25 cellular contexts compared by ENCODE assay signal in the genomic region with DNA sequence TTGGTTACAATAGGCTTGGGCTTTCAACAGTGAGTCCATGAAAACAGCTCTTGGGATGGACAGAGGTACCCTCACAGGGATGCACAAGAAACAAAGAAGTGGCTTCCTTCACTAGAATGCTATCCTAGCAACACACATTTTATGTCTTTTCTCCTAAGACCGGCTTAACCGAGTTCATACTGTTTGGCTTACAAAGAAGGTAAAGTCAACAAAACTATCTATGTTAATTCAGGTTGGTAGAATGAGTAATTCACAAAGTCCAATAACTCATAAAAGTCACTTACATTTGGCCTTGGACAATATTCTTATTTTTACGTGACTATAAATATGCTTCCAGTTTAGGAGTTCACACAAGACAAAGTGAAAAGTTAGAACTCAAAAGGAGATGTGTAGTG. TPM values are rescaled to one million over a fixed set of nuclear protein-coding genes. Genes with fewer than 3 reads are reported as not detected.
DNase-seq lines count a peak whose midpoint lies in the region; ATAC-seq, FAIRE-seq and TF ChIP-seq lines count a peak whose summit lies in the region.
"Had no signal": no experiment of that assay in that cellular context is flagged by ENCODE, and none has a peak within 500 bp of the region (broad histone marks: within the 10 kb centered on the region; RNA-seq: fewer than 3 reads in every experiment).

No MANE protein-coding gene starts in this region.

- ATAC-seq in GM23338 (no peak), HepG2 (no peak)
- ATAC-seq: activated CD8-positive, alpha-beta T cell treated with anti-CD3 and anti-CD28 coated beads for 36 hours had no signal

- H2AFZ ChIP-seq in GM23338 = peak overlapping the region; percentile 63; the same call in 1 of the 2 replicates
- no peak overlapping the region for H2AFZ ChIP-seq in HepG2 (ENCODE audit: low read length)

- H3K9me2 ChIP-seq in GM23338 (ENCODE audit: insufficient read depth) = no peaks in the 10 kb centered on the region

- H3K27ac Mint-ChIP-seq in GM23338 (peak overlapping the region; percentile 94), progenitor cell of endocrine pancreas (peak overlapping the region; percentile 2)
- H3K27ac Mint-ChIP-seq: activated CD8-positive, alpha-beta T cell treated with anti-CD3 and anti-CD28 coated beads for 36 hours; CD4-positive, CD25-positive, alpha-beta regulatory T cell; T-helper 2 cell treated with Interferon-gamma antibody and Interleukin-4, amounts not matched to agents 5 μg/mL and 100 μg/mL, for 36 hours had no signal

- H3K4me1 Mint-ChIP-seq in GM23338 (peaks cover 56% of the 10 kb centered on the region), progenitor cell of endocrine pancreas (ENCODE audit: low read depth) (peaks cover 25% of the 10 kb centered on the region)

- H3K9me3 ChIP-seq in iPS DF 6.9 (ENCODE audit: control insufficient read depth, insufficient read depth, low read length) (no peaks in the 10 kb centered on the region), HepG2 (ENCODE audit: low read length) (no peaks in the 10 kb centered on the region)
- H3K9me3 ChIP-seq: MG63, SJSA1 had no signal

- H3K4me2 ChIP-seq in GM23338 (no peak overlapping the region), HepG2 (ENCODE audit: low read depth, low read length) (no peak overlapping the region)

- peak overlapping the region; percentile 48; the same call in 1 of the 3 replicates for H3K4me3 Mint-ChIP-seq in GM23338
- H3K4me3 Mint-ChIP-seq in progenitor cell of endocrine pancreas (ENCODE audit: low read depth) = no peak overlapping the region
- H3K4me3 Mint-ChIP-seq: activated CD8-positive, alpha-beta T cell treated with anti-CD3 and anti-CD28 coated beads for 36 hours; CD4-positive, CD25-positive, alpha-beta regulatory T cell; T-helper 2 cell treated with Interferon-gamma antibody and Interleukin-4, amounts not matched to agents 5 μg/mL and 100 μg/mL, for 36 hours had no signal

- DNase-seq in GM23338 (ENCODE audit: low spot score) = no peak
- no peak for DNase-seq in iPS DF 6.9 (ENCODE audit: low read depth, low spot score)
- DNase-seq in progenitor cell of endocrine pancreas (ENCODE audit: low spot score, unreplicated experiment) = no peak
- no peak for DNase-seq in T-helper 1 cell
- DNase-seq in effector CD4-positive, alpha-beta T cell = no peak
- no peak for DNase-seq in HepG2 (ENCODE audit: low spot score)
- DNase-seq in NCI-H2227 treated with DMSO at 0.1 percent for 48 hours (lab: John Stamatoyannopoulos, UW) = no peak
- DNase-seq: activated CD4-positive, CD25-positive, alpha-beta regulatory T cell; activated CD8-positive, alpha-beta T cell treated with anti-CD3 and anti-CD28 coated beads for 36 hours; activated naive CD4-positive, alpha-beta T cell treated with Interleukin-2 at 50 U/mL for 16 hours; activated T-cell treated with anti-CD3 and anti-CD28 coated beads, Interleukin-2, amount 50 U/mL, for 1 hour; anterior cingulate cortex; CD4-positive, CD25-positive, alpha-beta regulatory T cell; GDM1; MG63; NCI-H146; NCI-H2171 treated with DMSO at 0.1 percent for 48 hours; OCI-M1; stimulated activated CD8-positive, alpha-beta memory T cell treated with anti-CD3 and anti-CD28 coated beads, Interleukin-4, amount 100 ng/mL, for 48 hours had no signal

- H3K4me1 ChIP-seq in GM23338 (ENCODE audit: insufficient read depth) (peaks cover 23% of the 10 kb centered on the region), iPS DF 6.9 (ENCODE audit: control insufficient read depth, insufficient read depth, low read length) (no peaks in the 10 kb centered on the region), HepG2 (ENCODE audit: insufficient read depth, low read length) (peaks cover 15% of the 10 kb centered on the region; the same call in 1 of the 2 replicates)

- in situ Hi-C loops in HepG2 (cut with HindIII; ENCODE audit: extremely low pct_ligation_motif_present, low pct_unique_long_range_greater_than_20kb) = no loop called here

- no CpG with 5 or more reads among the region's 3 CpGs for WGBS in iPS DF 6.9 (ENCODE audit: insufficient coverage, insufficient read length)
- 0% methylated on average over 3 of the region's 3 CpGs for WGBS in HepG2 (ENCODE audit: low lambda C conversion rate)

- H3K27ac ChIP-seq in GM23338 (ENCODE audit: low read depth) (peak overlapping the region; percentile 79), VCaP (peak overlapping the region; percentile 73), iPS DF 6.9 (ENCODE audit: low read length) (peak overlapping the region; percentile 56), HepG2 (ENCODE audit: extremely low read length, insufficient read depth, low read length) (no peak overlapping the region)

- no peak overlapping the region for H3K9ac ChIP-seq in HepG2 (ENCODE audit: insufficient read depth, low read depth, low read length)

- H3F3A ChIP-seq in GM23338 (replicated peaks; ENCODE audit: low read depth) = no peaks in the 10 kb centered on the region

- TF ChIP-seq CTCF in GM23338 (conservative IDR thresholded peaks at IDR 0.05; ENCODE audit: low read depth in 2 of 2) = no peak
- no peak for TF ChIP-seq CTCF in VCaP (conservative IDR thresholded peaks at IDR 0.05)
- no peak for TF ChIP-seq CTCF in progenitor cell of endocrine pancreas (IDR thresholded peaks at IDR 0.05; ENCODE audit: unreplicated experiment)
- no peak for TF ChIP-seq CTCF in HepG2 (CRISPR knock-in tag; IDR thresholded peaks at IDR 0.05)

- POLR2A ChIA-PET in HepG2 (lab: Yijun Ruan, JAX) = no interaction called here

- no peak for TF ChIP-seq POLR2A in HepG2 (IDR thresholded peaks at IDR 0.05; ENCODE audit: insufficient read depth in 1 of 2, low read depth in 2 of 2, low read length in 2 of 2)

- H4K20me1 ChIP-seq in GM23338 (replicated peaks; ENCODE audit: insufficient read depth) (no peaks in the 10 kb centered on the region), HepG2 (ENCODE audit: insufficient read depth, low read length) (no peaks in the 10 kb centered on the region)

- no peak for TF ChIP-seq RAD21 in HepG2 (CRISPR knock-in tag; IDR thresholded peaks at IDR 0.05)

- H3K27me3 ChIP-seq in GM23338 (ENCODE audit: insufficient read depth) = no peaks in the 10 kb centered on the region
- H3K27me3 ChIP-seq in iPS DF 6.9 (ENCODE audit: control insufficient read depth, insufficient read depth, low read length) = no peaks in the 10 kb centered on the region
- peaks cover 0 to 3% of the 10 kb centered on the region in 2 experiments; a peak in 1 of 5 replicates for H3K27me3 ChIP-seq in HepG2 (ENCODE audit: control insufficient read depth in 1 of 2, insufficient read depth in 2 of 2, low read length in 2 of 2)
- H3K27me3 ChIP-seq: MG63, SJSA1 had no signal

- TF ChIP-seq EP300 in HepG2 (IDR thresholded peaks at IDR 0.05; ENCODE audit: low read depth in 2 of 2, low read length in 2 of 2) (no peak), HepG2 (CRISPR knock-in tag; IDR thresholded peaks at IDR 0.05; ENCODE audit: borderline replicate concordance) (no peak)

- H3K27me3 Mint-ChIP-seq in GM23338 (ENCODE audit: insufficient read depth, low read depth, poor library complexity) (peaks cover 2% of the 10 kb centered on the region), progenitor cell of endocrine pancreas (no peaks in the 10 kb centered on the region)

- intact Hi-C loops in HepG2 (cut with micrococcal nuclease; ENCODE audit: unreplicated experiment) = no loop called here

- no peaks in the 10 kb centered on the region for H3K79me2 ChIP-seq in GM23338 (replicated peaks; ENCODE audit: insufficient read depth)
- H3K79me2 ChIP-seq in HepG2 (ENCODE audit: insufficient read depth, low read length) = no peaks in the 10 kb centered on the region

- no peak for FAIRE-seq in HepG2 (lab: Jason Lieb, UNC)
- FAIRE-seq: frontal cortex, GM19239, H54 had no signal

- CTCF ChIA-PET in HepG2 (lab: Yijun Ruan, JAX; ENCODE audit: low intra/inter-chr PET ratio, low total read pairs) = no interaction called here

- no TSS peak for BruUV-seq in HepG2 (replicated peaks; lab: Mats Ljungman, UMichigan)

- H3K4me3 ChIP-seq in GM23338 (no peak overlapping the region), iPS DF 6.9 (ENCODE audit: low read length) (no peak overlapping the region), HepG2 (replicated peaks in 1 of 3; ENCODE audit: insufficient read depth in 1 of 3, low read depth in 2 of 3, low read length in 3 of 3) (no peak overlapping the region)
- H3K4me3 ChIP-seq: MG63, SJSA1 had no signal

- H3K36me3 Mint-ChIP-seq in GM23338 (ENCODE audit: low read depth) (no peaks in the 10 kb centered on the region), progenitor cell of endocrine pancreas (ENCODE audit: insufficient read depth) (no peaks in the 10 kb centered on the region)
- H3K36me3 Mint-ChIP-seq: CD4-positive, CD25-positive, alpha-beta regulatory T cell had no signal

- H3K9me3 Mint-ChIP-seq in GM23338 = no peaks in the 10 kb centered on the region
- no peaks in the 10 kb centered on the region for H3K9me3 Mint-ChIP-seq in progenitor cell of endocrine pancreas (ENCODE audit: low read depth)
- H3K9me3 Mint-ChIP-seq: activated CD8-positive, alpha-beta T cell treated with anti-CD3 and anti-CD28 coated beads for 36 hours; CD4-positive, CD25-positive, alpha-beta regulatory T cell; T-helper 2 cell treated with Interferon-gamma antibody and Interleukin-4, amounts not matched to agents 5 μg/mL and 100 μg/mL, for 36 hours had no signal

- H3K36me3 ChIP-seq in GM23338 (ENCODE audit: insufficient read depth) (no peaks in the 10 kb centered on the region), iPS DF 6.9 (ENCODE audit: control insufficient read depth, insufficient read depth, low read length) (no peaks in the 10 kb centered on the region), HepG2 (replicated peaks in 1 of 2; ENCODE audit: control insufficient read depth in 1 of 2, insufficient read depth in 2 of 2, low read length in 2 of 2) (no peaks in the 10 kb centered on the region)
- H3K36me3 ChIP-seq: MG63, SJSA1 had no signal

RNA-seq across cellular contexts. Expression of gene ERG, which starts 9.0 kb away (rescaled TPM):
- total RNA-seq in GM23338 (2014; rRNA removed; shearing (Covaris generic)) = 0.14 and 1.0 TPM in 2 replicates
- 0.44 and 0.47 TPM in 2 replicates for polyA plus RNA-seq in GM23338 (2016; fragmentation: Nextera tagmentation; extraction: Ambion mirVana)
- not detected in 2 replicates for total RNA-seq in progenitor cell of endocrine pancreas
- total RNA-seq in HepG2 (2016; rRNA removed; fragmentation: Illumina TruSeq; extraction: Trizol) = not detected in 2 replicates
- not detected in 2 replicates for total RNA-seq in HepG2 (2016; cell fraction: cytosol; rRNA removed; fragmentation: Illumina TruSeq; extraction: Trizol; ENCODE audit: low read depth)
- total RNA-seq in HepG2 (2016; cell fraction: insoluble cytoplasmic fraction; rRNA removed; fragmentation: Illumina TruSeq; extraction: Trizol) = not detected in 2 replicates
- total RNA-seq in HepG2 (2016; cell fraction: membrane; rRNA removed; fragmentation: Illumina TruSeq; extraction: Trizol) = not detected in 2 replicates
- not detected in 2 replicates for total RNA-seq in HepG2 (2016; cell fraction: nucleus; rRNA removed; fragmentation: Illumina TruSeq; extraction: Trizol)
- not detected in 2 replicates for polyA plus RNA-seq in HepG2 (2011; rRNA removed)
- polyA plus RNA-seq in HepG2 (2011; cell fraction: cytosol; rRNA removed) = not detected in 2 replicates
- not detected in 2 replicates for polyA plus RNA-seq in HepG2 (2011; cell fraction: nucleus; rRNA removed)
- polyA plus RNA-seq in HepG2 (2012) = not detected in 2 replicates
- not detected in 2 replicates for polyA plus RNA-seq in HepG2 (2016; cell fraction: cytosol; fragmentation: Illumina TruSeq; extraction: Trizol; ENCODE audit: low read depth)
- not detected in 2 replicates for polyA plus RNA-seq in HepG2 (2016; cell fraction: insoluble cytoplasmic fraction; fragmentation: Illumina TruSeq; extraction: Trizol; ENCODE audit: low read depth)
- polyA plus RNA-seq in HepG2 (2016; cell fraction: membrane; fragmentation: Illumina TruSeq; extraction: Trizol; ENCODE audit: low read depth) = not detected in 2 replicates
- not detected in 2 replicates for polyA plus RNA-seq in HepG2 (2016; cell fraction: nucleus; fragmentation: Illumina TruSeq; extraction: Trizol; ENCODE audit: insufficient read depth, low read depth)
- not detected in 2 replicates for polyA minus RNA-seq in HepG2 (2011; rRNA and poly(A)+ RNA removed; ENCODE audit: low replicate concordance)
- polyA minus RNA-seq in HepG2 (2011; cell fraction: cytosol; rRNA and poly(A)+ RNA removed) = not detected in 2 replicates
- not detected in 2 replicates for polyA minus RNA-seq in HepG2 (2011; cell fraction: nucleus; rRNA and poly(A)+ RNA removed)
- total RNA-seq: activated CD8-positive, alpha-beta T cell treated with anti-CD3 and anti-CD28 coated beads for 36 hours had no signal
- polyA plus RNA-seq: CD4-positive, CD25-positive, alpha-beta regulatory T cell had no signal
